20 cellular contexts compared by ENCODE assay signal in the genomic region with DNA sequence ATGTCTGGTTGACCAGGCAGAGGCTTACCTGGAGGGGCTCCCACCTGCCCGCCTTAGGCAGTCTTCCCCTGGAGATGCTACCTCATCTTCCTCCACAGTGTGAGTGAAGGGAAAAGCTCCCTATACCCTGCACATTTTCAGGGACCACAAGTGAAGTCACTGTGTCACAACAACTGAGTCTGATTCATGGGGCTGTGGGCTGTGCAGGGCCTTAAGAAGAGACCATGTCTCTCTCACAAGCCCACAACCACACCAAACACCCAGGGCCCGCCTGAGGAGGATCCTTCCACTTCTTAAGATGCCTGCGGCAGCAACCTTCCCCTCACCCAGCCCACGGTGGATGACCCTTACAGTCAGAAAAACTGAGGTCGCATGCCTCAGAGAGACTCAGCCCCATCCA.
"Had no signal": no experiment of that assay in that cellular context is flagged by ENCODE, and none has a peak within 500 bp of the region (broad histone marks: within the 10 kb centered on the region; RNA-seq: fewer than 3 reads in every experiment).

No MANE protein-coding gene starts in this region.

- H3K9me3 Mint-ChIP-seq: activated CD4-positive, alpha-beta T cell treated with anti-CD3 and anti-CD28 coated beads, Interleukin-2, amount 10 ng/mL, durations not matched to agents 7 days and 5 days; activated naive CD4-positive, alpha-beta T cell treated with anti-CD3 and anti-CD28 coated beads, Interleukin-2, amount 50 U/mL, for 24 hours; effector memory CD8-positive, alpha-beta T cell; naive thymus-derived CD8-positive, alpha-beta T cell had no signal

- H3K27ac ChIP-seq: cardiac muscle cell, foreskin keratinocyte, spleen, testis, upper lobe of left lung had no signal

- H3K4me1 ChIP-seq: foreskin keratinocyte had no signal

- FAIRE-seq: islet of Langerhans had no signal

- H3K27me3 ChIP-seq: cardiac muscle cell, foreskin keratinocyte, sigmoid colon, spleen, testis, upper lobe of left lung had no signal

- H3K27ac Mint-ChIP-seq: activated CD4-positive, alpha-beta T cell treated with anti-CD3 and anti-CD28 coated beads, Interleukin-2, amount 10 ng/mL, durations not matched to agents 7 days and 5 days; activated naive CD4-positive, alpha-beta T cell treated with anti-CD3 and anti-CD28 coated beads, Interleukin-2, amount 50 U/mL, for 24 hours had no signal

- DNase-seq: activated CD4-positive, alpha-beta T cell treated with anti-CD3 and anti-CD28 coated beads, Interleukin-2, amount 10 ng/mL, durations not matched to agents 7 days and 5 days; activated effector memory CD4-positive, alpha-beta T cell treated with Interleukin-2 at 50 U/mL for 16 hours; amniotic stem cell; effector memory CD8-positive, alpha-beta T cell; foreskin keratinocyte; glutamatergic neuron; hippocampal formation; left cardiac atrium; naive thymus-derived CD8-positive, alpha-beta T cell; sigmoid colon; spleen; stimulated activated CD4-positive, alpha-beta T cell treated with anti-CD3 and anti-CD28 coated beads, Interleukin-4, amount 100 ng/mL, for 4 hours; stimulated activated naive CD4-positive, alpha-beta T cell; T-helper 1 cell; T1000; testis; upper lobe of left lung had no signal

- H3K9me3 ChIP-seq: sigmoid colon, spleen, testis, upper lobe of left lung had no signal

- H3K36me3 ChIP-seq: cardiac muscle cell had no signal

- ATAC-seq: effector memory CD8-positive, alpha-beta T cell; foreskin keratinocyte; left cardiac atrium; naive thymus-derived CD8-positive, alpha-beta T cell had no signal

- H3K27me3 Mint-ChIP-seq: activated CD4-positive, alpha-beta T cell treated with anti-CD3 and anti-CD28 coated beads, Interleukin-2, amount 10 ng/mL, durations not matched to agents 7 days and 5 days; activated naive CD4-positive, alpha-beta T cell treated with anti-CD3 and anti-CD28 coated beads, Interleukin-2, amount 50 U/mL, for 24 hours; effector memory CD8-positive, alpha-beta T cell; naive thymus-derived CD8-positive, alpha-beta T cell had no signal

- H3K4me3 ChIP-seq: cardiac muscle cell, sigmoid colon, spleen, testis, upper lobe of left lung had no signal

- H3K4me3 Mint-ChIP-seq: activated CD4-positive, alpha-beta T cell treated with anti-CD3 and anti-CD28 coated beads, Interleukin-2, amount 10 ng/mL, durations not matched to agents 7 days and 5 days; activated naive CD4-positive, alpha-beta T cell treated with anti-CD3 and anti-CD28 coated beads, Interleukin-2, amount 50 U/mL, for 24 hours; effector memory CD8-positive, alpha-beta T cell; naive thymus-derived CD8-positive, alpha-beta T cell had no signal
